In the genomic region with DNA sequence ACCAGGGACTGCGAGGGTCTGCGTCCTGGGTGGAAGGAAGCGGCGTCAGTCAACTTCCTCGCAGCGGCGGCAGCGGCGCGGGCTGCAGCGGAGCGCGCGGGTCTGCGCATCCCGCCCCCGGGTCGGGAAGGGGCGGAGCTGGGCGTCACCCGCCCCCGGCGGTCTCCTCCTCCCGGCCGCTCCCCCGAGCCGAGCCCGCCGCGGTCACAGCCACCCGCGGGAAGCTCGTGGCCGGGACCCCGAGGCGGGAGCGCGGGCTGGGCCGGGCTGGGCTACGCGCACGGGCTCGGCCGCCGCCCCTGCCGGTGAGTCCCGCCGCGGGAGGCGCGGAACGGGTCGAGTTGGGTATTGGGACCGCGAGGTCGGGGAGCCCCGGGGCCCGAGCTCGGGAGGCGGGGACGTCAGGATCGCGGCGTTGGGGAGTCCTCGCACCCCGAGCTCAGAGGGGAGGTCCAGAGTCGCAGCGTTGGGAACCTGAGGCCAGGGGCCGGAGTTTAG, we compare ENCODE assay signal across 8 cellular contexts. TPM values are rescaled to one million over a fixed set of nuclear protein-coding genes. Genes with fewer than 3 reads are reported as not detected.
DNase-seq lines count a peak whose midpoint lies in the region; ATAC-seq and TF ChIP-seq lines count a peak whose summit lies in the region.

Gene PAQR8 (plus strand): TSS at position 207 of the 498 bp plus-strand sequence. CDS start 41,063 bp downstream, outside the sequence.

- H3K27me3 ChIP-seq in left lung: no peaks in the 10 kb centered on the region

- H3K36me3 ChIP-seq in left lung: no peaks in the 10 kb centered on the region

- no peak for TF ChIP-seq CTCF in left lung (IDR thresholded peaks at IDR 0.05)

- H3K27ac ChIP-seq in cingulate gyrus (ENCODE audit: low read depth, low read length) (peak within 1 kb of the TSS; percentile 94), left lung (peak within 1 kb of the TSS; percentile 69 to 86)

- ATAC-seq in GM18519 (IDR thresholded peaks at IDR 0.05; ENCODE audit: low FRiP score, unreplicated experiment) (peak; percentile 50), HG02981 (IDR thresholded peaks at IDR 0.05; ENCODE audit: unreplicated experiment) (peak; percentile 89), left lung (peak; percentile 95)
- peak; percentile 89 for ATAC-seq in activated CD4-positive, alpha-beta T cell treated with anti-CD3 and anti-CD28 coated beads for 36 hours

- peak within 1 kb of the TSS; percentile 99 for H3K4me3 Mint-ChIP-seq in activated CD4-positive, alpha-beta T cell treated with anti-CD3 and anti-CD28 coated beads for 36 hours

- H3K4me1 Mint-ChIP-seq in activated CD4-positive, alpha-beta T cell treated with anti-CD3 and anti-CD28 coated beads for 36 hours: peaks cover 42% of the 10 kb centered on the region

- CTCF ChIA-PET in activated CD4-positive, alpha-beta T cell treated with anti-CD3 and anti-CD28 coated beads for 36 hours (lab: Charles Lee): interaction anchor here (0.6 to 3.5 kb wide), 20 partner anchors 11 to 214 kb away, joined by 3 to 30 read pairs (median 4); partner anchors contain the start of genes EFHC1 and MCM3

- peak within 1 kb of the TSS; percentile 60 to 81 for H3K4me3 ChIP-seq in left lung

- DNase-seq in 8988T (peak; percentile 93), NCI-H446 treated with DMSO at 0.1 percent for 48 hours (lab: John Stamatoyannopoulos, UW) (peak; percentile 20), left lung (peak; percentile 81 to 96)
- peak; percentile 88 for DNase-seq in activated CD4-positive, alpha-beta T cell treated with anti-CD3 and anti-CD28 coated beads for 36 hours
- DNase-seq in stimulated activated CD4-positive, alpha-beta T cell treated with anti-CD3 and anti-CD28 coated beads, Interleukin-2, amount 100 ng/mL, for 24 hours: peak; percentile 81 to 86

- H3K4me1 ChIP-seq in left lung: peaks cover 7 to 25% of the 10 kb centered on the region in 2 donors

- no peaks in the 10 kb centered on the region for H3K9me3 ChIP-seq in left lung

- intact Hi-C loops in activated CD4-positive, alpha-beta T cell treated with anti-CD3 and anti-CD28 coated beads for 36 hours (cut with DNase I, micrococcal nuclease): loop anchor here (1.0 to 10.0 kb wide), 8 partner anchors 28 to 1433 kb away; partner anchors contain the start of genes MCM3 (in 2 of the 2), EFHC1 (in 1 of the 2) and LRRC1 (in 1 of the 2)
- intact Hi-C loops in left lung (cut with DNase I): no loop called here

- H3K36me3 Mint-ChIP-seq in activated CD4-positive, alpha-beta T cell treated with anti-CD3 and anti-CD28 coated beads for 36 hours (ENCODE audit: low read depth): peaks cover 17% of the 10 kb centered on the region

- H3K27me3 Mint-ChIP-seq in activated CD4-positive, alpha-beta T cell treated with anti-CD3 and anti-CD28 coated beads for 36 hours: no peaks in the 10 kb centered on the region

- peak within 1 kb of the TSS; percentile 94 for H3K27ac Mint-ChIP-seq in activated CD4-positive, alpha-beta T cell treated with anti-CD3 and anti-CD28 coated beads for 36 hours

- no peaks in the 10 kb centered on the region for H3K9me3 Mint-ChIP-seq in activated CD4-positive, alpha-beta T cell treated with anti-CD3 and anti-CD28 coated beads for 36 hours (ENCODE audit: low read depth)

- POLR2A ChIA-PET in activated CD4-positive, alpha-beta T cell treated with anti-CD3 and anti-CD28 coated beads for 36 hours (lab: Charles Lee): interaction anchor here (0.5 to 2.2 kb wide), 12 partner anchors 19 to 204 kb away, joined by 3 to 13 read pairs (median 3); partner anchors contain the start of gene EFHC1

RNA-seq across cellular contexts. Expression of gene PAQR8, which starts in this region (rescaled TPM):
- total RNA-seq in activated CD4-positive, alpha-beta T cell treated with anti-CD3 and anti-CD28 coated beads for 36 hours: 1 to 10 TPM; 9.0 to 9.1 TPM
- total RNA-seq in left lung: 10 to 100 TPM in 1 of 2 donors, 1 to 10 TPM in 1; 9.3 to 15.6 TPM

Comparison
In these comparisons a context has a peak if more than half of its experiments do, and no peak if none do; other contexts are left out.
1. Peak in every context shown above with its lines: DNase-seq, ATAC-seq, H3K4me3 ChIP-seq and H3K27ac ChIP-seq.
2. DNase-seq: peak in every context shown above with its lines; median percentile 93 in 8988T; 88 in left lung; 88 in activated CD4-positive, alpha-beta T cell treated with anti-CD3 and anti-CD28 coated beads for 36 hours; 84 in stimulated activated CD4-positive, alpha-beta T cell treated with anti-CD3 and anti-CD28 coated beads, Interleukin-2, amount 100 ng/mL, for 24 hours; 20 in NCI-H446 treated with DMSO at 0.1 percent for 48 hours.
3. intact Hi-C loops: an anchor here in activated CD4-positive, alpha-beta T cell treated with anti-CD3 and anti-CD28 coated beads for 36 hours (1.0 to 10.0 kb wide); none called in left lung.